In genomic region chr16:84507011-84507982, GRCh38 we compare ENCODE assay signal across 9 cellular contexts. TPM values are rescaled to one million over a fixed set of nuclear protein-coding genes. Genes with fewer than 3 reads are reported as not detected.
DNase-seq lines count a peak whose midpoint lies in the region; ATAC-seq and FAIRE-seq lines count a peak whose summit lies in the region.
"Had no signal": no experiment of that assay in that cellular context is flagged by ENCODE, and none has a peak within 500 bp of the region (broad histone marks: within the 10 kb centered on the region; RNA-seq: fewer than 3 reads in every experiment).

No MANE protein-coding gene starts in this region.

- peak overlapping the region; percentile 77 for H3K27ac Mint-ChIP-seq in activated T-cell treated with anti-CD3 and anti-CD28 coated beads, Interleukin-2, amount 50 U/mL, for 24 hours
- peak overlapping the region; percentile 81 for H3K27ac Mint-ChIP-seq in activated T-helper 17 cell treated with anti-CD3 and anti-CD28 coated beads, Interleukin-2, amount 50 U/mL, for 72 hours

- FAIRE-seq in small intestine (lab: Jason Lieb, UNC): no peak

- H3K4me1 ChIP-seq in small intestine (ENCODE audit: control insufficient read depth in 2 of 2, insufficient read depth in 1 of 2, low read depth in 1 of 2, low read length in 1 of 2): peaks cover 0 to 5% of the 10 kb centered on the region in 2 donors

- no peaks in the 10 kb centered on the region for H3K9me3 Mint-ChIP-seq in activated T-cell treated with anti-CD3 and anti-CD28 coated beads, Interleukin-2, amount 50 U/mL, for 24 hours
- no peaks in the 10 kb centered on the region for H3K9me3 Mint-ChIP-seq in activated T-helper 17 cell treated with anti-CD3 and anti-CD28 coated beads, Interleukin-2, amount 50 U/mL, for 72 hours

- peaks cover 2% of the 10 kb centered on the region for H3K36me3 Mint-ChIP-seq in activated T-cell treated with anti-CD3 and anti-CD28 coated beads, Interleukin-2, amount 50 U/mL, for 24 hours (ENCODE audit: low read depth)
- no peaks in the 10 kb centered on the region for H3K36me3 Mint-ChIP-seq in activated T-helper 17 cell treated with anti-CD3 and anti-CD28 coated beads, Interleukin-2, amount 50 U/mL, for 72 hours (ENCODE audit: low read depth)

- H3K27me3 ChIP-seq in small intestine (ENCODE audit: control insufficient read depth in 2 of 2, insufficient read depth in 2 of 2, low read length in 2 of 2): no peaks in the 10 kb centered on the region

- peak overlapping the region; percentile 61 for H3K4me3 Mint-ChIP-seq in activated T-cell treated with anti-CD3 and anti-CD28 coated beads, Interleukin-2, amount 50 U/mL, for 24 hours
- H3K4me3 Mint-ChIP-seq in activated T-helper 17 cell treated with anti-CD3 and anti-CD28 coated beads, Interleukin-2, amount 50 U/mL, for 72 hours: peak overlapping the region; percentile 88

- intact Hi-C loops in sciatic nerve (cut with DNase I): no loop called here

- no peaks in the 10 kb centered on the region for H3K36me3 ChIP-seq in small intestine (ENCODE audit: control insufficient read depth in 2 of 2, insufficient read depth in 2 of 2, low read length in 2 of 2)

- WGBS in small intestine, 3 donors: 63 to 84% (median 74%) methylated on average over 27 of the region's 27 CpGs

- no peaks in the 10 kb centered on the region for H3K9me3 ChIP-seq in small intestine (ENCODE audit: control insufficient read depth, low read depth)

- no peaks in the 10 kb centered on the region for H3K27me3 Mint-ChIP-seq in activated T-cell treated with anti-CD3 and anti-CD28 coated beads, Interleukin-2, amount 50 U/mL, for 24 hours
- H3K27me3 Mint-ChIP-seq in activated T-helper 17 cell treated with anti-CD3 and anti-CD28 coated beads, Interleukin-2, amount 50 U/mL, for 72 hours: no peaks in the 10 kb centered on the region

- H3K27ac ChIP-seq in small intestine (ENCODE audit: low read depth in 1 of 2, low read length in 1 of 2): no peak overlapping the region

- H3K4me1 Mint-ChIP-seq in activated T-cell treated with anti-CD3 and anti-CD28 coated beads, Interleukin-2, amount 50 U/mL, for 24 hours (ENCODE audit: low read depth): peaks cover 61% of the 10 kb centered on the region
- H3K4me1 Mint-ChIP-seq in activated T-helper 17 cell treated with anti-CD3 and anti-CD28 coated beads, Interleukin-2, amount 50 U/mL, for 72 hours: peaks cover 14% of the 10 kb centered on the region

- ATAC-seq in activated T-helper 17 cell treated with anti-CD3 and anti-CD28 coated beads, Interleukin-2, amount 50 U/mL, for 72 hours (replicated peaks): no peak
- no peak for ATAC-seq in sciatic nerve
- ATAC-seq in HG02588 (IDR thresholded peaks at IDR 0.05; ENCODE audit: unreplicated experiment): no peak

- DNase-seq in activated T-cell treated with anti-CD3 and anti-CD28 coated beads, Interleukin-2, amount 50 U/mL, for 24 hours: peak; percentile 39
- DNase-seq in activated T-cell treated with anti-CD3 and anti-CD28 coated beads for 4 hours (no peak), Kasumi-1 (lab: John Stamatoyannopoulos, UW) (peak; percentile 59 to 67), sciatic nerve (ENCODE audit: low spot score) (peak; percentile 62), small intestine (no peak), cerebellar nuclear complex (lab: John Stamatoyannopoulos, UW) (no peak)
- DNase-seq: NCI-H2227 treated with DMSO at 0.1 percent for 48 hours had no signal

- no peak overlapping the region for H3K4me3 ChIP-seq in small intestine (ENCODE audit: low read depth in 1 of 2, low read length in 2 of 2)

RNA-seq across cellular contexts. Expression of gene MEAK7, which starts 2.8 kb away (rescaled TPM):
- 10 to 100 TPM; 18.5 to 28.5 TPM for total RNA-seq in activated T-helper 17 cell treated with anti-CD3 and anti-CD28 coated beads, Interleukin-2, amount 50 U/mL, for 72 hours
- total RNA-seq in sciatic nerve: 21.8 TPM
- 1 to 10 TPM; 7.3 to 7.5 (median 7.4) TPM for polyA plus RNA-seq in small intestine

Comparison
In these comparisons a context has a peak if more than half of its experiments do, and no peak if none do; other contexts are left out.
1. DNase-seq: peak in activated T-cell treated with anti-CD3 and anti-CD28 coated beads, Interleukin-2, amount 50 U/mL, for 24 hours (single experiment), Kasumi-1 (2 of 2) and sciatic nerve (single experiment); none in activated T-cell treated with anti-CD3 and anti-CD28 coated beads for 4 hours (single experiment), small intestine (single experiment) and cerebellar nuclear complex (0 of 2).